5 cellular contexts compared by ENCODE assay signal in genomic region chr7:87759511-87759910, GRCh38.
"Had no signal": no experiment of that assay in that cellular context is flagged by ENCODE, and none has a peak within 500 bp of the region (broad histone marks: within the 10 kb centered on the region; RNA-seq: fewer than 3 reads in every experiment).

No MANE protein-coding gene starts in this region.

- H3K4me3 ChIP-seq: K562 had no signal

- DNase-seq: IMR-90 had no signal

- FAIRE-seq: HepG2, HTR-8/SVneo, K562 had no signal

- H3K27ac ChIP-seq: HL-60 had no signal
